In the genomic region with DNA sequence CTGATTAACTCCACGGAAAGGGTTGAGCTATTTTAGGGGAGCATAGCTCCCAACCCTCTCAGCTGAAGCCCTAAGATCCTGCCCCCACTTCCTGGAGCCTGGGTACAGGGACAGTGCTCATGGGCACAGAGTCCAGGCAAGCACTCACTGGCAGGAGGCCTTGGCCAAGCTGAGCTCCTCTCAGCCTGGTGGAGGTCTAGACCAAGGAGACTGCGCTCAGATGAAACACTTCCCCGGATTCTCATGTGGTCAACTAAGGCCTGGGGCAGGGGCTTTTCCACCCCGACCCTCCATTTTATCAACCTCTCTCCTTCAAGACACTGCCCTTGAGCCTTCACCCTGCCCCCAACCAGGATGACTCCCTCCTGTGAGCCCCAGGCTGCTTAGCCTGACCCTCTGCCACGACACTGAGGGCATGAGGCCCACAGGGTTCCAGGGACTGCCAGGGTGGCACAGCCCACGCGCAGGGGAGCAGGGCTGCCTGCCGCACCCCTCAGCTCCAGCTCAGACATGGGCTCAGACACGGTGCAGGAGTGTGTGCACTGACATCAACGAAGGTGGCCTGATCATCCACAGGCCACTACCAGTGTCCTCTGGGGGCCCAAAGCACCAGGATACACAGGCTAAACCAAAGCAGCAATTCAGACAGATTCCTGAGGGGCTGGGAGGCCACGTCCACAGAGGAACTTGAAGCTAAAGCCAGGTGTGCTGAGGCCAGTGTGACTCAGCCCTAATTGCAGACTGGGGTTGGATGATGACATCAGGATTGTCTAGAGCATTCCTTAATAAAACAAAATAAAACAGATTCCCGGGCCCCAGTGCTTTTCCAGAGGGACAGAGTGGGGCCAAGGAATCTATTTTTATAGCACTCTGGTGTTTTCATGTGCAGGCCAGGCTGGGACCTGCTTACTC, we compare ENCODE assay signal across 18 cellular contexts. TPM values are rescaled to one million over a fixed set of nuclear protein-coding genes. Genes with fewer than 3 reads are reported as not detected.
DNase-seq lines count a peak whose midpoint lies in the region; ATAC-seq and TF ChIP-seq lines count a peak whose summit lies in the region.
"Had no signal": no experiment of that assay in that cellular context is flagged by ENCODE, and none has a peak within 500 bp of the region (broad histone marks: within the 10 kb centered on the region; RNA-seq: fewer than 3 reads in every experiment).

No MANE protein-coding gene starts in this region.

- no peak overlapping the region for H4K8ac ChIP-seq in H9 (replicated peaks; ENCODE audit: insufficient read length, low read depth, low read length)

- H3K4me2 ChIP-seq in H9 (ENCODE audit: insufficient read depth, insufficient read length, low read length): no peak overlapping the region
- H3K4me2 ChIP-seq: BLaER1 had no signal

- CTCF ChIA-PET in RWPE1 (lab: Yijun Ruan, JAX): interaction anchor here (0.7 kb wide), 1 partner anchor 91 kb away, joined by 3 read pairs; no protein-coding TSS in a partner anchor

- POLR2A ChIA-PET in RWPE1 (lab: Yijun Ruan, JAX; ENCODE audit: low non-redundant PET): no interaction called here

- no peak overlapping the region for H2BK5ac ChIP-seq in H9 (ENCODE audit: insufficient read length, low read length)

- H3K79me2 ChIP-seq in H9 (ENCODE audit: insufficient read depth, low read length): no peaks in the 10 kb centered on the region

- ATAC-seq in foreskin keratinocyte: peak; percentile 91
- no peak for ATAC-seq in GM21528 (IDR thresholded peaks at IDR 0.05; ENCODE audit: low FRiP score, unreplicated experiment)
- ATAC-seq in HG03378 (IDR thresholded peaks at IDR 0.05; ENCODE audit: unreplicated experiment): no peak

- H3K14ac ChIP-seq in H9 (ENCODE audit: insufficient read depth, low read length): peak overlapping the region; percentile 43; the same call in 1 of the 2 replicates

- no peak overlapping the region for H2AFZ ChIP-seq in H9 (ENCODE audit: low read length)

- no peak overlapping the region for H2AK5ac ChIP-seq in H9 (ENCODE audit: insufficient read length, low read length)

- peaks cover 25% of the 10 kb centered on the region for H3K27me3 Mint-ChIP-seq in H9 (ENCODE audit: low read depth)

- H3K36me3 Mint-ChIP-seq in H9 (ENCODE audit: insufficient read depth in 1 of 3, low read depth in 3 of 3): no peaks in the 10 kb centered on the region
- H3K36me3 Mint-ChIP-seq: activated naive CD4-positive, alpha-beta T cell treated with anti-CD3 and anti-CD28 coated beads, Interleukin-2, amount 10 ng/mL, durations not matched to agents 7 days and 5 days had no signal

- no peak overlapping the region for H3K23ac ChIP-seq in H9 (ENCODE audit: insufficient read length, low read depth, low read length)

- no peaks in the 10 kb centered on the region for H3K23me2 ChIP-seq in H9 (ENCODE audit: insufficient read length, low read depth, low read length, poor library complexity, severe bottlenecking)

- no peak for TF ChIP-seq CTCF in H9 (conservative IDR thresholded peaks at IDR 0.05)
- no peak for TF ChIP-seq CTCF in RWPE1 (conservative IDR thresholded peaks at IDR 0.05; ENCODE audit: low read depth)
- no peak for TF ChIP-seq CTCF in foreskin keratinocyte (conservative IDR thresholded peaks at IDR 0.05)

- peaks cover 0 to 3% of the 10 kb centered on the region in 2 experiments; a peak in 1 of 4 replicates for H3K4me1 Mint-ChIP-seq in H9
- H3K4me1 Mint-ChIP-seq: activated CD4-positive, alpha-beta T cell treated with anti-CD3 and anti-CD28 coated beads, Interleukin-2, amount 10 ng/mL, durations not matched to agents 7 days and 5 days; activated naive CD4-positive, alpha-beta T cell treated with anti-CD3 and anti-CD28 coated beads, Interleukin-2, amount 10 ng/mL, durations not matched to agents 7 days and 5 days; nephron had no signal

- no peak overlapping the region for H2BK120ac ChIP-seq in H9 (ENCODE audit: low read depth, low read length, poor library complexity, severe bottlenecking)

- no peak overlapping the region for H2BK20ac ChIP-seq in H9 (ENCODE audit: low read depth, low read length, poor library complexity, severe bottlenecking)

- no peak overlapping the region for H3T11ph ChIP-seq in H9 (ENCODE audit: low read length)

- no peak overlapping the region for H2BK15ac ChIP-seq in H9 (ENCODE audit: low read depth, low read length)

- H3K79me1 ChIP-seq in H9 (ENCODE audit: insufficient read depth, low read depth, low read length, poor library complexity, severe bottlenecking): no peaks in the 10 kb centered on the region

- no peak overlapping the region for H2BK12ac ChIP-seq in H9 (ENCODE audit: insufficient read length, low read depth, low read length)

- H3K4me3 Mint-ChIP-seq in H9: no peak overlapping the region
- H3K4me3 Mint-ChIP-seq: activated CD4-positive, alpha-beta T cell treated with anti-CD3 and anti-CD28 coated beads, Interleukin-2, amount 10 ng/mL, durations not matched to agents 7 days and 5 days; activated naive CD4-positive, alpha-beta T cell treated with anti-CD3 and anti-CD28 coated beads, Interleukin-2, amount 10 ng/mL, durations not matched to agents 7 days and 5 days; HFFc6; nephron had no signal

- no peak overlapping the region for H4K91ac ChIP-seq in H9 (ENCODE audit: insufficient read length, low read depth, low read length)

- H3K9me3 Mint-ChIP-seq in H9: no peaks in the 10 kb centered on the region
- H3K9me3 Mint-ChIP-seq: activated CD4-positive, alpha-beta T cell treated with anti-CD3 and anti-CD28 coated beads, Interleukin-2, amount 10 ng/mL, durations not matched to agents 7 days and 5 days; activated naive CD4-positive, alpha-beta T cell treated with anti-CD3 and anti-CD28 coated beads, Interleukin-2, amount 10 ng/mL, durations not matched to agents 7 days and 5 days; HFFc6; nephron had no signal

- H3K9ac ChIP-seq in H9 (ENCODE audit: extremely low read depth, insufficient read length, low read length): no peak overlapping the region
- H3K9ac ChIP-seq: BLaER1 had no signal

- H3K27me3 ChIP-seq in H9 (ENCODE audit: insufficient read depth, low read length) (no peaks in the 10 kb centered on the region), foreskin keratinocyte (peaks cover 24% of the 10 kb centered on the region)
- H3K27me3 ChIP-seq: BLaER1, transverse colon had no signal

- no peak for DNase-seq in H9
- peak; percentile 52 for DNase-seq in RWPE1 (ENCODE audit: low spot score)
- DNase-seq in foreskin keratinocyte: peak; percentile 50 to 82
- DNase-seq in renal cortical epithelial cell (ENCODE audit: low read depth): peak; percentile 1
- DNase-seq in activated CD4-positive, alpha-beta T cell treated with anti-CD3 and anti-CD28 coated beads for 48 hours: no peak
- DNase-seq in NCI-H2196 (lab: John Stamatoyannopoulos, UW; ENCODE audit: unreplicated experiment): no peak
- DNase-seq: activated CD4-positive, alpha-beta T cell treated with anti-CD3 and anti-CD28 coated beads, Interleukin-2, amount 10 ng/mL, durations not matched to agents 7 days and 5 days; DMS79; HFFc6; NCI-H2029 treated with DMSO at 0.1 percent for 48 hours had no signal

- no peak overlapping the region for H3K27ac Mint-ChIP-seq in H9
- H3K27ac Mint-ChIP-seq: activated CD4-positive, alpha-beta T cell treated with anti-CD3 and anti-CD28 coated beads, Interleukin-2, amount 10 ng/mL, durations not matched to agents 7 days and 5 days; activated naive CD4-positive, alpha-beta T cell treated with anti-CD3 and anti-CD28 coated beads, Interleukin-2, amount 10 ng/mL, durations not matched to agents 7 days and 5 days; HFFc6; nephron had no signal

- H3K4me1 ChIP-seq in H9 (ENCODE audit: insufficient read depth, low read length) (no peaks in the 10 kb centered on the region), foreskin keratinocyte (peaks cover 6% of the 10 kb centered on the region)
- H3K4me1 ChIP-seq: transverse colon had no signal

- no peak overlapping the region for H3K56ac ChIP-seq in H9 (ENCODE audit: insufficient read length, low read depth, low read length)

- no peak overlapping the region for H4K5ac ChIP-seq in H9 (ENCODE audit: insufficient read length, low read depth, low read length)

- no peak overlapping the region for H3K27ac ChIP-seq in H9 (ENCODE audit: insufficient read length, low read depth, low read length)
- H3K27ac ChIP-seq in RWPE1: no peak overlapping the region
- H3K27ac ChIP-seq in foreskin keratinocyte: no peak overlapping the region
- H3K27ac ChIP-seq: BLaER1, transverse colon had no signal

- no peak overlapping the region for H3K4ac ChIP-seq in H9 (ENCODE audit: low read depth, low read length)

- peak overlapping the region; percentile 17 for H3K18ac ChIP-seq in H9 (ENCODE audit: insufficient read length, low read depth, low read length)

- no CpG with 5 or more reads among the region's 12 CpGs for WGBS in H9 (ENCODE audit: extremely low coverage, insufficient read length, low lambda C conversion rate)

- H3K9me3 ChIP-seq in H9 (ENCODE audit: control insufficient read depth, low read depth, low read length): no peaks in the 10 kb centered on the region
- H3K9me3 ChIP-seq: BLaER1, transverse colon had no signal

- H4K20me1 ChIP-seq in H9 (ENCODE audit: control insufficient read depth, insufficient read depth, insufficient read length): no peaks in the 10 kb centered on the region
- H4K20me1 ChIP-seq: BLaER1 had no signal

RNA-seq across cellular contexts. Expression of a gene that starts 18.8 kb away (rescaled TPM):
- total RNA-seq in H9 (2021) (not detected in 2 replicates), foreskin keratinocyte (not detected in 2 replicates), renal cortical epithelial cell (not detected in 2 replicates)
- not detected in 2 replicates for polyA plus RNA-seq in foreskin keratinocyte
- total RNA-seq: activated CD4-positive, alpha-beta T cell treated with anti-CD3 and anti-CD28 coated beads, Interleukin-2, amount 10 ng/mL, durations not matched to agents 7 days and 5 days; HFFc6; lung microvascular endothelial cell; pulmonary artery endothelial cell had no signal

RNA-seq across cellular contexts. Expression of a gene that starts 22.6 kb away (rescaled TPM):
- total RNA-seq in H9 (2021) (not detected in 2 replicates), foreskin keratinocyte (not detected in 2 replicates), renal cortical epithelial cell (0.10 TPM in 1 of 2 replicates, not detected in the other)
- not detected in 2 replicates for polyA plus RNA-seq in foreskin keratinocyte
- total RNA-seq: activated CD4-positive, alpha-beta T cell treated with anti-CD3 and anti-CD28 coated beads, Interleukin-2, amount 10 ng/mL, durations not matched to agents 7 days and 5 days; HFFc6; lung microvascular endothelial cell; pulmonary artery endothelial cell had no signal

RNA-seq across cellular contexts. Expression of a gene that starts 46.8 kb away (rescaled TPM):
- total RNA-seq in H9 (2021): not detected in 2 replicates
- total RNA-seq in foreskin keratinocyte: not detected in 2 replicates
- polyA plus RNA-seq in foreskin keratinocyte: not detected in 2 replicates
- total RNA-seq in renal cortical epithelial cell: not detected in 2 replicates
- total RNA-seq: activated CD4-positive, alpha-beta T cell treated with anti-CD3 and anti-CD28 coated beads, Interleukin-2, amount 10 ng/mL, durations not matched to agents 7 days and 5 days; HFFc6; lung microvascular endothelial cell; pulmonary artery endothelial cell; transverse colon had no signal

Comparison
In these comparisons a context has a peak if more than half of its experiments do, and no peak if none do; other contexts are left out.
1. DNase-seq: peak in RWPE1 (single experiment), foreskin keratinocyte (2 of 2) and renal cortical epithelial cell (single experiment); none in H9 (single experiment), activated CD4-positive, alpha-beta T cell treated with anti-CD3 and anti-CD28 coated beads for 48 hours (single experiment) and NCI-H2196 (single experiment).